17 cellular contexts compared by ENCODE assay signal in the genomic region with DNA sequence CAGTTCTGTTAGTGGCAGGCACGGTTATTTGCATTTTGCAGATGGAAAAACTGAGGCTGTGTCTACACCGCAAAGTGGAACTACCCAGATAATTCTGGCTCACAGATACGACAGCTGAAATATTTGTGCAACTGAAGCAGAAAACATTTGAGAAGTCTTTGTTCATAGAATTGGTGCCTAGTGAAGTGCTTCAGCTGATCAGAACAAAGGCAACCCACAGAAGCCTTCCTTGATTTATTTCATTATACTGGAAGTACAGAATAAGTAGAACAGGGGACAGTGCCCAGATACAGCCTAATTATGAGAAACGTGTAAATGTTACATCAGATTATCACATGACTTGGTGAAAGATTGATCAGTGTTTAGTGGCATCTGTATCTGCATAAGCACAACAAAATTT.
DNase-seq lines count a peak whose midpoint lies in the region; ATAC-seq and TF ChIP-seq lines count a peak whose summit lies in the region.
"Had no signal": no experiment of that assay in that cellular context is flagged by ENCODE, and none has a peak within 500 bp of the region (broad histone marks: within the 10 kb centered on the region; RNA-seq: fewer than 3 reads in every experiment).

No MANE protein-coding gene starts in this region.

- H3F3A ChIP-seq in SK-N-SH (replicated peaks; ENCODE audit: insufficient read depth), result peaks cover 47% of the 10 kb centered on the region

- no peak for TF ChIP-seq EP300 in SK-N-SH (IDR thresholded peaks at IDR 0.05; ENCODE audit: borderline replicate concordance in 1 of 2, low read depth in 1 of 2, low read length in 1 of 2)

- H3K4me1 ChIP-seq in SK-N-SH (ENCODE audit: control insufficient read depth in 1 of 2, insufficient read depth in 2 of 2, low read depth in 1 of 2, low read length in 1 of 2), result peaks cover 0 to 4% of the 10 kb centered on the region in 2 experiments; a peak in 1 of 4 replicates
- H3K4me1 ChIP-seq: BLaER1 had no signal

- WGBS in SK-N-SH (ENCODE audit: low lambda C conversion rate), result 93% methylated on average over 4 of the region's 4 CpGs

- no peaks in the 10 kb centered on the region for H3K9me2 ChIP-seq in SK-N-SH

- no peak overlapping the region for H3K27ac ChIP-seq in SK-N-SH (ENCODE audit: low read depth in 2 of 2, low read length in 1 of 2)
- peak overlapping the region; percentile 59 for H3K27ac ChIP-seq in temporal lobe (ENCODE audit: low read depth, low read length)
- H3K27ac ChIP-seq: 22Rv1, BLaER1, C4-2B, GM23248 had no signal

- H3K4me2 ChIP-seq in SK-N-SH, result no peak overlapping the region
- H3K4me2 ChIP-seq: BLaER1 had no signal

- DNase-seq in SK-N-SH, result no peak
- DNase-seq in medulla oblongata (ENCODE audit: extremely low spot score), result peak; percentile 65
- no peak for DNase-seq in HK-2 (ENCODE audit: unreplicated experiment)
- DNase-seq in activated CD4-positive, alpha-beta T cell treated with anti-CD3 and anti-CD28 coated beads, Interleukin-2, amount 50 U/mL, for 4 hours, result no peak
- DNase-seq: Caco-2; CD4-positive, CD25-positive, alpha-beta regulatory T cell; CD8-positive, alpha-beta T cell; DMS153; DND-41; GM23248; H9 had no signal

- H3K36me3 ChIP-seq in SK-N-SH (replicated peaks in 1 of 2; ENCODE audit: control insufficient read depth in 1 of 2, insufficient read depth in 2 of 2, low read length in 1 of 2), result peaks cover 74 to 99% of the 10 kb centered on the region in 2 experiments

- H3K4me3 ChIP-seq in SK-N-SH (ENCODE audit: low read depth in 2 of 2, low read length in 1 of 2), result no peak overlapping the region
- H3K4me3 ChIP-seq: BLaER1, GM23248 had no signal

- CTCF ChIA-PET in SK-N-SH (lab: Yijun Ruan, JAX), result interaction anchor here (1.0 to 18.2 kb wide), 7 partner anchors 10 to 325 kb away, joined by 3 to 222 read pairs (median 4); no protein-coding TSS in a partner anchor

- H4K20me1 ChIP-seq in SK-N-SH (ENCODE audit: insufficient read depth), result no peaks in the 10 kb centered on the region
- H4K20me1 ChIP-seq: BLaER1 had no signal

- H2AFZ ChIP-seq in SK-N-SH (ENCODE audit: low read depth), result no peak overlapping the region
- H2AFZ ChIP-seq: GM23248 had no signal

- POLR2A ChIA-PET in SK-N-SH (lab: Yijun Ruan, JAX), result no interaction called here

- H3K9me3 ChIP-seq in SK-N-SH, result no peaks in the 10 kb centered on the region
- H3K9me3 ChIP-seq: BLaER1, Caco-2 had no signal

- H3K79me2 ChIP-seq in SK-N-SH (ENCODE audit: insufficient read depth), result peaks cover 81% of the 10 kb centered on the region; the same call in 1 of the 2 replicates

- no peak overlapping the region for H3K9ac ChIP-seq in SK-N-SH
- H3K9ac ChIP-seq: BLaER1, GM23248 had no signal

- no peak for TF ChIP-seq CTCF in SK-N-SH (IDR thresholded peaks at IDR 0.05)

- no peaks in the 10 kb centered on the region for H3K27me3 ChIP-seq in SK-N-SH (ENCODE audit: insufficient read depth)
- H3K27me3 ChIP-seq: BLaER1 had no signal

- ATAC-seq in SK-N-SH treated with all-trans-retinoic acid at 6 μM for 48 hours, result no peak
- ATAC-seq: CD8-positive, alpha-beta T cell; HCT116 had no signal

- no peak for TF ChIP-seq RAD21 in SK-N-SH (IDR thresholded peaks at IDR 0.05; ENCODE audit: low read length)

TF ChIP-seq in SK-N-SH, 30 proteins besides CTCF, POLR2A, EP300 and RAD21:
- TF ChIP-seq TAF1 (IDR thresholded peaks at IDR 0.05; ENCODE audit: borderline replicate concordance, low read depth, low read length) (no peak), POLR2AphosphoS5 (IDR thresholded peaks at IDR 0.05; ENCODE audit: low read depth, low read length) (0 out of 2 replicates have a peak, but pooled peaks have one; percentile 19)

TF ChIP-seq in SK-N-SH treated with all-trans-retinoic acid at 6 μM for 48 hours, 23 proteins besides CTCF, POLR2A, EP300 and RAD21:
- TF ChIP-seq TOX (CRISPR knock-in tag; IDR thresholded peaks at IDR 0.05; ENCODE audit: borderline replicate concordance), result no peak
- TF ChIP-seq CSDC2 (CRISPR knock-in tag; IDR thresholded peaks at IDR 0.05), result no peak
- TF ChIP-seq ISL1 (CRISPR knock-in tag; IDR thresholded peaks at IDR 0.05), result no peak
- no peak for TF ChIP-seq ZNF70 (CRISPR knock-in tag; IDR thresholded peaks at IDR 0.05)
- no peak for TF ChIP-seq GLIS3 (CRISPR knock-in tag; IDR thresholded peaks at IDR 0.05)
- TF ChIP-seq RARB (CRISPR knock-in tag; IDR thresholded peaks at IDR 0.05), result no peak
- no peak for TF ChIP-seq PPARA (CRISPR knock-in tag; IDR thresholded peaks at IDR 0.05; ENCODE audit: borderline replicate concordance)
- TF ChIP-seq SNAI2 (CRISPR knock-in tag; IDR thresholded peaks at IDR 0.05), result no peak
- TF ChIP-seq TCF4 (CRISPR knock-in tag; IDR thresholded peaks at IDR 0.05; ENCODE audit: borderline replicate concordance), result no peak
- no peak for TF ChIP-seq ZC3H10 (CRISPR knock-in tag; IDR thresholded peaks at IDR 0.05)
- no peak for TF ChIP-seq ZFP30 (CRISPR knock-in tag; IDR thresholded peaks at IDR 0.05)
- TF ChIP-seq ESRRG (CRISPR knock-in tag; IDR thresholded peaks at IDR 0.05), result no peak
- TF ChIP-seq ZNF565 (CRISPR knock-in tag; conservative IDR thresholded peaks at IDR 0.05; ENCODE audit: low read depth), result no peak
- TF ChIP-seq, protein P1, sequence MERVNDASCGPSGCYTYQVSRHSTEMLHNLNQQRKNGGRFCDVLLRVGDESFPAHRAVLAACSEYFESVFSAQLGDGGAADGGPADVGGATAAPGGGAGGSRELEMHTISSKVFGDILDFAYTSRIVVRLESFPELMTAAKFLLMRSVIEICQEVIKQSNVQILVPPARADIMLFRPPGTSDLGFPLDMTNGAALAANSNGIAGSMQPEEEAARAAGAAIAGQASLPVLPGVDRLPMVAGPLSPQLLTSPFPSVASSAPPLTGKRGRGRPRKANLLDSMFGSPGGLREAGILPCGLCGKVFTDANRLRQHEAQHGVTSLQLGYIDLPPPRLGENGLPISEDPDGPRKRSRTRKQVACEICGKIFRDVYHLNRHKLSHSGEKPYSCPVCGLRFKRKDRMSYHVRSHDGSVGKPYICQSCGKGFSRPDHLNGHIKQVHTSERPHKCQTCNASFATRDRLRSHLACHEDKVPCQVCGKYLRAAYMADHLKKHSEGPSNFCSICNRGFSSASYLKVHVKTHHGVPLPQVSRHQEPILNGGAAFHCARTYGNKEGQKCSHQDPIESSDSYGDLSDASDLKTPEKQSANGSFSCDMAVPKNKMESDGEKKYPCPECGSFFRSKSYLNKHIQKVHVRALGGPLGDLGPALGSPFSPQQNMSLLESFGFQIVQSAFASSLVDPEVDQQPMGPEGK (CRISPR knock-in tag; IDR thresholded peaks at IDR 0.05; ENCODE audit: borderline replicate concordance), result no peak
- TF ChIP-seq BACH2 (CRISPR knock-in tag; IDR thresholded peaks at IDR 0.05; ENCODE audit: borderline replicate concordance), result no peak
- no peak for TF ChIP-seq ZFP3 (CRISPR knock-in tag; IDR thresholded peaks at IDR 0.05)
